ENCODE assay signal across 16 cellular contexts in genomic region chr3:69494091-69494659, GRCh38.
DNase-seq lines count a peak whose midpoint lies in the region; ATAC-seq and TF ChIP-seq lines count a peak whose summit lies in the region.
"Had no signal": no experiment of that assay in that cellular context is flagged by ENCODE, and none has a peak within 500 bp of the region (broad histone marks: within the 10 kb centered on the region; RNA-seq: fewer than 3 reads in every experiment).

No MANE protein-coding gene starts in this region.

- WGBS in heart left ventricle, 4 donors = 59 to 64% (median 63%) methylated on average over 6 of the region's 6 CpGs
- WGBS in heart right ventricle, 2 donors = 57 to 67% methylated on average over 6 of the region's 6 CpGs
- WGBS in right cardiac atrium = 63% methylated on average over 6 of the region's 6 CpGs

- peak; percentile 62 to 78 (median 74) for ATAC-seq in heart left ventricle
- peak in 7 of 8 donors; percentile 46 to 78 (median 71) for ATAC-seq in heart right ventricle
- ATAC-seq in right cardiac atrium = peak; percentile 42 to 46
- ATAC-seq: GM12878 had no signal

- peak overlapping the region in 8 of 12 donors; percentile 8 to 65 (median 40) for H3K27ac ChIP-seq in heart left ventricle
- peak overlapping the region in 7 of 10 donors; percentile 6 to 58 (median 48) for H3K27ac ChIP-seq in heart right ventricle
- H3K27ac ChIP-seq in right cardiac atrium (ENCODE audit: low read length) = peak overlapping the region; percentile 58
- H3K27ac ChIP-seq: BLaER1, GM23248, HL-60 had no signal

- H3K4me3 ChIP-seq in heart left ventricle (no peak overlapping the region), heart right ventricle (no peak overlapping the region), right cardiac atrium (ENCODE audit: low read length) (no peak overlapping the region)
- H3K4me3 ChIP-seq: BLaER1, GM12878, GM23248 had no signal

- H3K27me3 ChIP-seq in heart left ventricle (no peaks in the 10 kb centered on the region), heart right ventricle (no peaks in the 10 kb centered on the region), right cardiac atrium (ENCODE audit: control insufficient read depth, insufficient read depth) (no peaks in the 10 kb centered on the region)
- H3K27me3 ChIP-seq: BLaER1 had no signal

- intact Hi-C loops in heart left ventricle (cut with DNase I) (no loop called here), cardiac septum (cut with DNase I) (no loop called here), heart right ventricle (cut with DNase I) (no loop called here), right cardiac atrium (cut with DNase I) (no loop called here)

- no peak for TF ChIP-seq CTCF in heart left ventricle (IDR thresholded peaks at IDR 0.05)
- TF ChIP-seq CTCF in heart right ventricle (IDR thresholded peaks at IDR 0.05) = no peak

- H3K4me1 ChIP-seq in heart left ventricle (peaks cover 0 to 46% (median 16%) of the 10 kb centered on the region in 12 donors), heart right ventricle (peaks cover 0 to 40% (median 17%) of the 10 kb centered on the region in 9 donors), right cardiac atrium (ENCODE audit: control insufficient read depth, insufficient read depth, low read length) (peaks cover 13% of the 10 kb centered on the region)
- H3K4me1 ChIP-seq: BLaER1 had no signal

- H3K36me3 ChIP-seq in heart left ventricle (no peaks in the 10 kb centered on the region), heart right ventricle (no peaks in the 10 kb centered on the region)
- H3K36me3 ChIP-seq: BLaER1 had no signal

- TF ChIP-seq POLR2A in heart left ventricle (IDR thresholded peaks at IDR 0.05) = no peak

- DNase-seq in heart left ventricle (no peak), cardiac septum (ENCODE audit: low spot score) (no peak), heart right ventricle (no peak), right cardiac atrium (no peak), KG1 (lab: John Stamatoyannopoulos, UW) (no peak), CD1c-positive myeloid dendritic cell (ENCODE audit: extremely low spot score) (no peak), ureter (ENCODE audit: low spot score) (no peak)
- DNase-seq: 8988T; AML-193; Calu3; CD4-positive, CD25-positive, alpha-beta regulatory T cell; DMS 273 treated with DMSO at 0.1 percent for 48 hours; GM23248 had no signal

- no peaks in the 10 kb centered on the region for H3K9me3 ChIP-seq in heart left ventricle
- H3K9me3 ChIP-seq in heart right ventricle = no peaks in the 10 kb centered on the region
- no peaks in the 10 kb centered on the region for H3K9me3 ChIP-seq in right cardiac atrium (ENCODE audit: control insufficient read depth, low read length)
- H3K9me3 ChIP-seq: BLaER1 had no signal
